In the genomic region with DNA sequence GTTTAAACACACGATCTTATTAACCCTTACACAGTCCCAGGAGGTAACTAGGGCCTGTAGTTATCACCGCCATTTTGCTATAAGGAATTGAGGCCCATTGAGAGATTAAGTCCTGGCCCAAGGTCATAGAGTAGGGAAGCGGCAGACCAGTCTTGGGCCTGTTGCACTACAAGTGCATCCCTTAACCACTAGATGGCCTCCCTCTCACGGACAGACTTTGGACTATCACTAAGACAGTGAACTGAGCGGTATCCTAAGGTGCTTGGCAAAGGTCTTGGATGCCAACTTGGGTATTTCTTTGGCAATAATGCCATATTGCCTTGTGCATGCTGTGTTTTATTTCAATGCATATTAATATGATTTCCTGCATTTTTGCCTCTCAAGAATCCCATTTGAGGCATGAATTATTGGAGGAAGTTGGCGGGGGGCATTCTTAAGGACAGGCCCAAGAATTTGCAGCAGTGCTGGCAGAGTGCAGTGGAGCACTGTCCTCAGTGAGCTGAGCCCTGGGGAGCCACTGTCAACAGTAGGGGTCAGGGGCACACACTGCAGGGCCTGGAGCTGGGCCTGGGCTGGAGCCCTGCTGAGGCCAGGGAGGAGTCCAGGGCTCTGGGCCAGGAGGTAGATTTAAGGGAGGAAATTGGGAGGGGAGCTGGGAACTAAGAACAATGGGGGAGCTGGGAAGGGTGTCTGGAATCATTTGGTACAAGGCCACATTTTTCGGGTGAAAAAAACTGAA, we compare ENCODE assay signal across 8 cellular contexts.
DNase-seq lines count a peak whose midpoint lies in the region; ATAC-seq and TF ChIP-seq lines count a peak whose summit lies in the region.

No MANE protein-coding gene starts in this region.

- TF ChIP-seq CTCF in fibroblast of mammary gland (conservative IDR thresholded peaks at IDR 0.05; ENCODE audit: control insufficient read depth, insufficient read depth, low read depth, low read length): peak; percentile 72
- TF ChIP-seq CTCF in spleen (IDR thresholded peaks at IDR 0.05 in 8 of 11, conservative IDR thresholded peaks at IDR 0.05 in 3 of 11): peak in 8 of 11 experiments; percentile 10 to 64 (median 48)

- H3K4me1 ChIP-seq in SJCRH30 (no peaks in the 10 kb centered on the region), spleen (peaks cover 0 to 10% (median 0%) of the 10 kb centered on the region in 6 donors)

- peak; percentile 64 for ATAC-seq in HG03135 (IDR thresholded peaks at IDR 0.05; ENCODE audit: unreplicated experiment)
- no peak for ATAC-seq in GM21367 (IDR thresholded peaks at IDR 0.05; ENCODE audit: unreplicated experiment)

- WGBS in spleen, 5 donors: 68 to 79% (median 74%) methylated on average over 7 of the region's 7 CpGs

- TF ChIP-seq POLR2A in spleen (IDR thresholded peaks at IDR 0.05): no peak

- H3K4me3 ChIP-seq in SJCRH30 (no peak overlapping the region), fibroblast of mammary gland (ENCODE audit: control insufficient read depth, low read depth, low read length) (no peak overlapping the region), spleen (no peak overlapping the region)

- H3K27me3 ChIP-seq in SJCRH30 (no peaks in the 10 kb centered on the region), spleen (replicated peaks in 1 of 7) (no peaks in the 10 kb centered on the region)

- CTCF ChIA-PET in activated naive CD4-positive, alpha-beta T cell treated with anti-CD3 and anti-CD28 coated beads for 36 hours (lab: Charles Lee): interaction anchor here (0.5 to 1.7 kb wide), 11 partner anchors 8 to 872 kb away, joined by 3 to 6 read pairs (median 4); no protein-coding TSS in a partner anchor

- peaks cover 6% of the 10 kb centered on the region for H3K27me3 Mint-ChIP-seq in activated naive CD4-positive, alpha-beta T cell treated with anti-CD3 and anti-CD28 coated beads for 36 hours (ENCODE audit: low read depth)

- DNase-seq in activated naive CD4-positive, alpha-beta T cell treated with anti-CD3 and anti-CD28 coated beads for 36 hours: peak; percentile 54
- DNase-seq in activated naive CD4-positive, alpha-beta T cell (lab: John Stamatoyannopoulos, UW): no peak
- peak; percentile 52 to 69 for DNase-seq in SJCRH30
- peak; percentile 67 for DNase-seq in fibroblast of mammary gland (ENCODE audit: low read depth)
- no peak for DNase-seq in spleen
- no peak for DNase-seq in NCI-H226

- no peak overlapping the region for H3K27ac Mint-ChIP-seq in activated naive CD4-positive, alpha-beta T cell treated with anti-CD3 and anti-CD28 coated beads for 36 hours

- no peaks in the 10 kb centered on the region; the same call in 1 of the 2 replicates for H3K9me3 ChIP-seq in SJCRH30 (replicated peaks)
- peaks cover 0 to 4% (median 0%) of the 10 kb centered on the region in 8 donors for H3K9me3 ChIP-seq in spleen

- H3K36me3 ChIP-seq in SJCRH30 (no peaks in the 10 kb centered on the region), spleen (no peaks in the 10 kb centered on the region)

- intact Hi-C loops in activated naive CD4-positive, alpha-beta T cell treated with anti-CD3 and anti-CD28 coated beads for 36 hours (cut with micrococcal nuclease): loop anchor here (1.0 kb wide), 3 partner anchors 258 to 349 kb away; no protein-coding TSS in a partner anchor
- intact Hi-C loops in spleen (cut with DNase I; ENCODE audit: low total_unique reads): no loop called here

- no peak overlapping the region for H3K4me3 Mint-ChIP-seq in activated naive CD4-positive, alpha-beta T cell treated with anti-CD3 and anti-CD28 coated beads for 36 hours

- peaks cover 1% of the 10 kb centered on the region for H3K36me3 Mint-ChIP-seq in activated naive CD4-positive, alpha-beta T cell treated with anti-CD3 and anti-CD28 coated beads for 36 hours (ENCODE audit: low read depth)

- H3K9me3 Mint-ChIP-seq in activated naive CD4-positive, alpha-beta T cell treated with anti-CD3 and anti-CD28 coated beads for 36 hours: peaks cover 7% of the 10 kb centered on the region

- peaks cover 21% of the 10 kb centered on the region for H3K4me1 Mint-ChIP-seq in activated naive CD4-positive, alpha-beta T cell treated with anti-CD3 and anti-CD28 coated beads for 36 hours (ENCODE audit: low read depth)

- H3K27ac ChIP-seq in SJCRH30 (no peak overlapping the region), spleen (peak overlapping the region in 1 of 8 donors; percentile 48)

Comparison
In these comparisons a context has a peak if more than half of its experiments do, and no peak if none do; other contexts are left out.
1. DNase-seq: peak in activated naive CD4-positive, alpha-beta T cell treated with anti-CD3 and anti-CD28 coated beads for 36 hours (single experiment), SJCRH30 (2 of 2) and fibroblast of mammary gland (single experiment); none in activated naive CD4-positive, alpha-beta T cell (0 of 4), spleen (single experiment) and NCI-H226 (single experiment).